In genomic region chr17:59800530-59800942, GRCh38 we compare ENCODE assay signal across 20 cellular contexts.
DNase-seq lines count a peak whose midpoint lies in the region; ATAC-seq and TF ChIP-seq lines count a peak whose summit lies in the region.
"Had no signal": no experiment of that assay in that cellular context is flagged by ENCODE, and none has a peak within 500 bp of the region (broad histone marks: within the 10 kb centered on the region; RNA-seq: fewer than 3 reads in every experiment).

No MANE protein-coding gene starts in this region.

- H3K9me3 ChIP-seq in SK-N-SH (no peaks in the 10 kb centered on the region), PC-3 (ENCODE audit: low read length) (no peaks in the 10 kb centered on the region), tibial artery (no peaks in the 10 kb centered on the region)
- H3K9me3 ChIP-seq: upper lobe of right lung had no signal

- TF ChIP-seq EP300 in SK-N-SH (IDR thresholded peaks at IDR 0.05; ENCODE audit: borderline replicate concordance in 1 of 2, low read depth in 1 of 2, low read length in 1 of 2): no peak

- CTCF ChIA-PET in SK-N-SH (lab: Yijun Ruan, JAX): interaction anchor here (0.8 to 2.0 kb wide), 4 partner anchors 10 to 236 kb away, joined by 3 to 6 read pairs (median 3); no protein-coding TSS in a partner anchor
- CTCF ChIA-PET in PC-3 (lab: Charles Lee): no interaction called here

- TF ChIP-seq CTCF in SK-N-SH (IDR thresholded peaks at IDR 0.05) (no peak), PC-3 (conservative IDR thresholded peaks at IDR 0.05; ENCODE audit: low read depth, low read length) (no peak), epithelial cell of esophagus (IDR thresholded peaks at IDR 0.05; ENCODE audit: insufficient read depth, low read depth, low read length, missing control alignments) (no peak), tibial artery (IDR thresholded peaks at IDR 0.05) (no peak)

- H3K9me2 ChIP-seq in SK-N-SH (no peaks in the 10 kb centered on the region), PC-3 (replicated peaks; ENCODE audit: low read length) (no peaks in the 10 kb centered on the region)

- no peak overlapping the region for H3K4me2 ChIP-seq in SK-N-SH
- no peak overlapping the region for H3K4me2 ChIP-seq in PC-3 (ENCODE audit: low read length)
- H3K4me2 ChIP-seq: KMS-11 had no signal

- TF ChIP-seq RAD21 in SK-N-SH (IDR thresholded peaks at IDR 0.05; ENCODE audit: low read length): no peak

- H3K79me2 ChIP-seq in SK-N-SH (ENCODE audit: insufficient read depth) (peaks cover 69% of the 10 kb centered on the region), PC-3 (ENCODE audit: low read length) (no peaks in the 10 kb centered on the region)

- H3K4me1 ChIP-seq in SK-N-SH (ENCODE audit: control insufficient read depth in 1 of 2, insufficient read depth in 2 of 2, low read depth in 1 of 2, low read length in 1 of 2) (peaks cover 6 to 15% of the 10 kb centered on the region in 2 experiments; a peak in 3 of 4 replicates), PC-3 (ENCODE audit: insufficient read depth, low read length) (peaks cover 8% of the 10 kb centered on the region), tibial artery (peaks cover 0 to 46% (median 8%) of the 10 kb centered on the region in 4 donors)

- H3K27ac ChIP-seq in SK-N-SH (ENCODE audit: low read depth in 2 of 2, low read length in 1 of 2): peak overlapping the region in 1 of 2 experiments; percentile 94; a peak in 1 of 4 replicates
- H3K27ac ChIP-seq in PC-3 (ENCODE audit: low read length): no peak overlapping the region
- H3K27ac ChIP-seq in tibial artery: no peak overlapping the region
- H3K27ac ChIP-seq: GM23248, KMS-11, upper lobe of right lung had no signal

- H3K27me3 ChIP-seq in SK-N-SH (ENCODE audit: insufficient read depth) (no peaks in the 10 kb centered on the region), PC-3 (ENCODE audit: low read length) (no peaks in the 10 kb centered on the region), tibial artery (no peaks in the 10 kb centered on the region)
- H3K27me3 ChIP-seq: upper lobe of right lung had no signal

- peaks cover 45% of the 10 kb centered on the region for H3F3A ChIP-seq in SK-N-SH (replicated peaks; ENCODE audit: insufficient read depth)
- H3F3A ChIP-seq in PC-3 (ENCODE audit: low read length, unreplicated experiment): no peaks in the 10 kb centered on the region

- no peak overlapping the region for H2AFZ ChIP-seq in SK-N-SH (ENCODE audit: low read depth)
- no peak overlapping the region for H2AFZ ChIP-seq in PC-3 (ENCODE audit: low read length)
- H2AFZ ChIP-seq: GM23248 had no signal

- ATAC-seq in SK-N-SH treated with all-trans-retinoic acid at 6 μM for 48 hours (no peak; the same call in 2 of the 3 replicates), PC-3 (no peak; the same call in 1 of the 2 replicates), GM21717 (IDR thresholded peaks at IDR 0.05; ENCODE audit: unreplicated experiment) (no peak)
- ATAC-seq: left ventricle myocardium superior, upper lobe of right lung had no signal

- intact Hi-C loops in PC-3 (cut with micrococcal nuclease): no loop called here
- intact Hi-C loops in tibial artery (cut with DNase I; ENCODE audit: low total_unique reads): no loop called here

- H3K9ac ChIP-seq in SK-N-SH: no peak overlapping the region
- H3K9ac ChIP-seq in PC-3 (ENCODE audit: low read length): no peak overlapping the region
- H3K9ac ChIP-seq: GM23248, KMS-11 had no signal

- 94% methylated on average over 6 of the region's 6 CpGs for WGBS in SK-N-SH (ENCODE audit: low lambda C conversion rate)

- H4K20me1 ChIP-seq in SK-N-SH (ENCODE audit: insufficient read depth) (no peaks in the 10 kb centered on the region), PC-3 (ENCODE audit: low read length) (no peaks in the 10 kb centered on the region)

- no peak for DNase-seq in SK-N-SH
- DNase-seq in CD1c-positive myeloid dendritic cell (ENCODE audit: extremely low spot score): peak; percentile 37
- peak; percentile 16 for DNase-seq in PC-3
- DNase-seq in epithelial cell of esophagus (ENCODE audit: low read depth): peak; percentile 19
- no peak for DNase-seq in NCI-H345 (lab: John Stamatoyannopoulos, UW)
- DNase-seq in tibial artery: no peak
- DNase-seq: 8988T; activated CD4-positive, alpha-beta T cell treated with anti-CD3 and anti-CD28 coated beads for 48 hours; activated effector memory CD4-positive, alpha-beta T cell treated with anti-CD3 and anti-CD28 coated beads, Interleukin-2, amount 50 U/mL, for 16 hours; CD8-positive, alpha-beta memory T cell; erythroblast; GM23248; left ventricle myocardium superior; NCI-H1436; stimulated activated CD4-positive, alpha-beta T cell treated with anti-CD3 and anti-CD28 coated beads, Interleukin-12 subunit alpha, Interleukin-12 subunit beta, amount 100 ng/mL, for 4 hours; stimulated activated naive CD4-positive, alpha-beta T cell; upper lobe of right lung had no signal

- BruUV-seq in PC-3 (replicated peaks; lab: Mats Ljungman, UMichigan): no TSS peak

- POLR2A ChIA-PET in SK-N-SH (lab: Yijun Ruan, JAX): no interaction called here
- POLR2A ChIA-PET in PC-3 (lab: Charles Lee; ENCODE audit: unreplicated experiment): no interaction called here

- peaks cover 0 to 10% of the 10 kb centered on the region in 2 experiments for H3K36me3 ChIP-seq in SK-N-SH (replicated peaks in 1 of 2; ENCODE audit: control insufficient read depth in 1 of 2, insufficient read depth in 2 of 2, low read length in 1 of 2)
- no peaks in the 10 kb centered on the region for H3K36me3 ChIP-seq in PC-3 (ENCODE audit: low read depth, low read length)
- H3K36me3 ChIP-seq in tibial artery: no peaks in the 10 kb centered on the region
- H3K36me3 ChIP-seq: upper lobe of right lung had no signal

- H3K4me3 ChIP-seq in SK-N-SH (ENCODE audit: low read depth in 2 of 2, low read length in 1 of 2) (no peak overlapping the region), PC-3 (ENCODE audit: low read length) (no peak overlapping the region), epithelial cell of esophagus (ENCODE audit: low read length) (no peak overlapping the region), tibial artery (no peak overlapping the region)
- H3K4me3 ChIP-seq: GM23248, upper lobe of right lung had no signal

TF ChIP-seq in SK-N-SH treated with all-trans-retinoic acid at 6 μM for 48 hours, 23 proteins besides CTCF, POLR2A, EP300 and RAD21 (continues in another document):
- TF ChIP-seq TSHZ2 (CRISPR knock-in tag; IDR thresholded peaks at IDR 0.05) (no peak), ISL1 (CRISPR knock-in tag; IDR thresholded peaks at IDR 0.05) (peak; percentile 19; the same call in 1 of the 2 replicates), PPARA (CRISPR knock-in tag; IDR thresholded peaks at IDR 0.05; ENCODE audit: borderline replicate concordance) (no peak), ESRRG (CRISPR knock-in tag; IDR thresholded peaks at IDR 0.05) (no peak), ZNF565 (CRISPR knock-in tag; conservative IDR thresholded peaks at IDR 0.05; ENCODE audit: low read depth) (no peak), ZFP3 (CRISPR knock-in tag; IDR thresholded peaks at IDR 0.05) (no peak)

TF ChIP-seq in SK-N-SH, 30 proteins besides CTCF, POLR2A, EP300 and RAD21 (continues in another document):
- TF ChIP-seq REST (IDR thresholded peaks at IDR 0.05; ENCODE audit: low read depth, low read length) (no peak), IRF3 (IDR thresholded peaks at IDR 0.05; ENCODE audit: low read depth, low read length) (no peak), TCF12 (IDR thresholded peaks at IDR 0.05) (no peak), GABPA (IDR thresholded peaks at IDR 0.05; ENCODE audit: low read depth) (no peak), FOSL2 (IDR thresholded peaks at IDR 0.05; ENCODE audit: borderline replicate concordance, low read depth) (no peak), RXRA (IDR thresholded peaks at IDR 0.05; ENCODE audit: borderline replicate concordance, low read depth) (no peak), MXI1 (IDR thresholded peaks at IDR 0.05; ENCODE audit: low read depth, low read length) (no peak), USF2 (IDR thresholded peaks at IDR 0.05; ENCODE audit: borderline replicate concordance, low read depth, low read length) (no peak)

Comparison
In these comparisons a context has a peak if more than half of its experiments do, and no peak if none do; other contexts are left out.
1. DNase-seq: peak in CD1c-positive myeloid dendritic cell (single experiment), PC-3 (single experiment) and epithelial cell of esophagus (single experiment); none in SK-N-SH (single experiment), NCI-H345 (single experiment) and tibial artery (0 of 2).